35 cellular contexts compared by ENCODE assay signal in genomic region chr12:112782250-112782649, GRCh38. TPM values are rescaled to one million over a fixed set of nuclear protein-coding genes. Genes with fewer than 3 reads are reported as not detected.
DNase-seq lines count a peak whose midpoint lies in the region; ATAC-seq, FAIRE-seq and TF ChIP-seq lines count a peak whose summit lies in the region.
"Had no signal": no experiment of that assay in that cellular context is flagged by ENCODE, and none has a peak within 500 bp of the region (broad histone marks: within the 10 kb centered on the region; RNA-seq: fewer than 3 reads in every experiment).

No MANE protein-coding gene starts in this region.

- no peaks in the 10 kb centered on the region for H3K79me2 ChIP-seq in K562 (ENCODE audit: control insufficient read depth, insufficient read depth, low read length)

- H3K36me3 ChIP-seq in K562 (ENCODE audit: control insufficient read depth, insufficient read depth, low read length): no peaks in the 10 kb centered on the region
- H3K36me3 ChIP-seq: BE2C; BLaER1; BLaER1 treated with 17β-estradiol and CSF1 and Interleukin-3, amounts not matched to agents 10 nM and 100 nM had no signal

- no peak for DNase-seq in A549 (ENCODE audit: low read depth in 1 of 2, low spot score in 1 of 2)
- DNase-seq in K562 (ENCODE audit: extremely low read depth in 1 of 4, low spot score in 3 of 4): no peak
- DNase-seq in SIG-M5 treated with dmso at 0.1 percent for 504 hours (lab: John Stamatoyannopoulos, UW; ENCODE audit: unreplicated experiment): no peak
- DNase-seq in activated CD8-positive, alpha-beta memory T cell treated with anti-CD3 and anti-CD28 coated beads for 24 hours: no peak
- DNase-seq: 8988T; ACHN; AML-193; BE2C; C1 segment of cervical spinal cord; Caco-2; Calu3; CD4-positive, alpha-beta memory T cell; CD4-positive, alpha-beta T cell; CD4-positive, CD25-positive, alpha-beta regulatory T cell; CD8-positive, alpha-beta memory T cell; CD8-positive, alpha-beta T cell; COR-L47; DMS 273 treated with DMSO at 0.1 percent for 48 hours; DMS153; DMS53; DMS79; DMS79 treated with DMSO at 0.1 percent for 48 hours; DND-41; EL had no signal

- no peak for ATAC-seq in A549
- ATAC-seq in K562: no peak
- ATAC-seq: CD8-positive, alpha-beta T cell had no signal

- no TSS peak for BruUV-seq in K562 (replicated peaks; lab: Mats Ljungman, UMichigan)

- no peak overlapping the region for H3K9ac ChIP-seq in K562 (ENCODE audit: insufficient read depth in 1 of 2, low read depth in 2 of 2, low read length in 2 of 2)
- H3K9ac ChIP-seq: BLaER1; BLaER1 treated with 17β-estradiol and CSF1 and Interleukin-3, amounts not matched to agents 10 nM and 100 nM had no signal

- H3K27ac ChIP-seq in A549 (no peak overlapping the region), K562 (ENCODE audit: extremely low read depth, low read depth, low read length) (no peak overlapping the region)
- H3K27ac ChIP-seq: 22Rv1; BLaER1; BLaER1 treated with 17β-estradiol and CSF1 and Interleukin-3, amounts not matched to agents 10 nM and 100 nM; C4-2B had no signal

- H4K20me1 ChIP-seq in K562 (replicated peaks; ENCODE audit: control insufficient read depth, insufficient read depth, low read length): no peaks in the 10 kb centered on the region; the same call in 1 of the 2 replicates
- H4K20me1 ChIP-seq: BLaER1; BLaER1 treated with 17β-estradiol and CSF1 and Interleukin-3, amounts not matched to agents 10 nM and 100 nM had no signal

- H3K4me3 ChIP-seq in A549: no peak overlapping the region
- no peak overlapping the region for H3K4me3 ChIP-seq in K562
- H3K4me3 ChIP-seq: BLaER1; BLaER1 treated with 17β-estradiol and CSF1 and Interleukin-3, amounts not matched to agents 10 nM and 100 nM had no signal

- TF ChIP-seq POLR2A in A549 (IDR thresholded peaks at IDR 0.05; ENCODE audit: low read length) (no peak), K562 (conservative IDR thresholded peaks at IDR 0.05) (no peak)

- no peak for FAIRE-seq in A549 (lab: Jason Lieb, UNC)
- FAIRE-seq in K562 (lab: Jason Lieb, UNC): no peak
- FAIRE-seq: A204.1, D721Med had no signal

- H3K9me1 ChIP-seq in K562 (ENCODE audit: control insufficient read depth, insufficient read depth, low read length): no peaks in the 10 kb centered on the region

- intact Hi-C loops in K562 (cut with micrococcal nuclease): no loop called here

- no peak overlapping the region for H3K4me2 ChIP-seq in A549
- no peak overlapping the region for H3K4me2 ChIP-seq in K562 (ENCODE audit: insufficient read depth, low read length)
- H3K4me2 ChIP-seq: BLaER1; BLaER1 treated with 17β-estradiol and CSF1 and Interleukin-3, amounts not matched to agents 10 nM and 100 nM had no signal

- no peaks in the 10 kb centered on the region; a peak in 1 of 5 replicates for H3K27me3 ChIP-seq in K562 (ENCODE audit: control insufficient read depth in 2 of 2, insufficient read depth in 2 of 2, low read length in 2 of 2)
- H3K27me3 ChIP-seq: BE2C; BLaER1; BLaER1 treated with 17β-estradiol and CSF1 and Interleukin-3, amounts not matched to agents 10 nM and 100 nM had no signal

- POLR2A ChIA-PET in A549 (lab: Yijun Ruan, JAX): no interaction called here
- POLR2A ChIA-PET in K562 (lab: Yijun Ruan, JAX): interaction anchor here (1.2 kb wide), 1 partner anchor 8 kb away, joined by 3 read pairs; no protein-coding TSS in a partner anchor

- no peaks in the 10 kb centered on the region for H3K4me1 ChIP-seq in A549
- H3K4me1 ChIP-seq in K562 (replicated peaks in 1 of 2; ENCODE audit: control insufficient read depth in 2 of 2, insufficient read depth in 2 of 2, low read length in 2 of 2): no peaks in the 10 kb centered on the region
- H3K4me1 ChIP-seq: BE2C; BLaER1; BLaER1 treated with 17β-estradiol and CSF1 and Interleukin-3, amounts not matched to agents 10 nM and 100 nM; Caco-2 had no signal

- H2AFZ ChIP-seq in K562 (ENCODE audit: low read depth, low read length): no peak overlapping the region

- 0 out of 3 replicates have a peak, but pooled peaks cover 2% of the 10 kb centered on the region for H3K9me3 ChIP-seq in A549
- no peaks in the 10 kb centered on the region for H3K9me3 ChIP-seq in K562 (replicated peaks; ENCODE audit: control insufficient read depth, insufficient read depth, low read depth, low read length)
- H3K9me3 ChIP-seq: BE2C; BLaER1; BLaER1 treated with 17β-estradiol and CSF1 and Interleukin-3, amounts not matched to agents 10 nM and 100 nM; Caco-2 had no signal

- WGBS in A549 (ENCODE audit: missing lambda C conversion rate): 32% methylated on average over 2 of the region's 2 CpGs
- 5% methylated on average over 2 of the region's 2 CpGs for WGBS in K562 (ENCODE audit: insufficient coverage, low coverage, missing lambda C conversion rate)

- CTCF ChIA-PET in A549 (lab: Yijun Ruan, JAX) (interaction anchor here (1.1 to 1.6 kb wide), 3 partner anchors 12 to 73 kb away, joined by 3 to 5 read pairs (median 4); no protein-coding TSS in a partner anchor), K562 (lab: Yijun Ruan, JAX; ENCODE audit: low intra/inter-chr PET ratio) (no interaction called here)

- in situ Hi-C loops in K562 (cut with MboI): no loop called here

- TF ChIP-seq EP300 in A549 (IDR thresholded peaks at IDR 0.05) (no peak), K562 (IDR thresholded peaks at IDR 0.05; ENCODE audit: low read length) (no peak)

- TF ChIP-seq CTCF in A549 (IDR thresholded peaks at IDR 0.05) (no peak), K562 (IDR thresholded peaks at IDR 0.05 in 2 of 3, conservative IDR thresholded peaks at IDR 0.05 in 1 of 3; ENCODE audit: insufficient read depth in 2 of 3, low read depth in 1 of 3, low read length in 3 of 3) (no peak)

- TF ChIP-seq RAD21 in A549 (conservative IDR thresholded peaks at IDR 0.05 in 1 of 2, IDR thresholded peaks at IDR 0.05 in 1 of 2) (no peak), K562 (CRISPR knock-in tag; conservative IDR thresholded peaks at IDR 0.05 in 1 of 2, IDR thresholded peaks at IDR 0.05 in 1 of 2) (no peak)

TF ChIP-seq in A549, 52 proteins besides CTCF, POLR2A, EP300 and RAD21:
- TF ChIP-seq HOXA7 (CRISPR knock-in tag; IDR thresholded peaks at IDR 0.05) (no peak), ZFP36 (IDR thresholded peaks at IDR 0.05; ENCODE audit: borderline replicate concordance, partially characterized antibody) (peak; percentile 68)

TF ChIP-seq in K562, 482 proteins besides CTCF, POLR2A, EP300 and RAD21:
- TF ChIP-seq SPI1 (IDR thresholded peaks at IDR 0.05; ENCODE audit: borderline replicate concordance, low read depth, low read length) (no peak), ZBTB17 (CRISPR knock-in tag; IDR thresholded peaks at IDR 0.05) (no peak), ZFP36 (IDR thresholded peaks at IDR 0.05; ENCODE audit: low read depth, low read length, partially characterized antibody) (peak; percentile 90), CTBP1 (IDR thresholded peaks at IDR 0.05; ENCODE audit: borderline replicate concordance) (no peak), RBM25 (IDR thresholded peaks at IDR 0.05; ENCODE audit: low read depth, low read length, severe bottlenecking) (peak; percentile 82), FOXA1 (IDR thresholded peaks at IDR 0.05; ENCODE audit: borderline replicate concordance) (no peak), ZNF79 (CRISPR knock-in tag; IDR thresholded peaks at IDR 0.05; ENCODE audit: low read depth) (no peak), HNRNPH1 (optimal IDR thresholded peaks at IDR 0.05; ENCODE audit: low read depth, low read length) (no peak), ZNF512 (tag; IDR thresholded peaks at IDR 0.05) (no peak), GABPB2 (CRISPR knock-in tag; conservative IDR thresholded peaks at IDR 0.05) (no peak), BCOR (IDR thresholded peaks at IDR 0.05) (peak; percentile 54; the same call in 1 of the 2 replicates), ZNF175 (CRISPR knock-in tag; IDR thresholded peaks at IDR 0.05; ENCODE audit: low read depth) (no peak), ZNF217 (CRISPR knock-in tag; IDR thresholded peaks at IDR 0.05) (no peak)

RNA-seq across cellular contexts. Expression of gene RPH3A, which starts 9.3 kb away (rescaled TPM):
- polyA plus RNA-seq in A549 (2011; rRNA removed): 0.22 and 0.31 TPM in 2 replicates
- polyA plus RNA-seq in A549 (2012; cell fraction: cytosol; rRNA removed): 0.05 and 0.06 TPM in 2 replicates
- 0.10 and 0.27 TPM in 2 replicates for polyA plus RNA-seq in A549 (2012; cell fraction: nucleus; rRNA removed)
- 0.21 to 0.36 TPM (median 0.27 TPM) in 3 replicates for polyA plus RNA-seq in A549 (2017; fragmentation: RNase III; extraction: RNeasy Plus Mini Kit Qiagen cat#74134 plus additional on column Dnase treatment)
- polyA minus RNA-seq in A549 (2011; rRNA and poly(A)+ RNA removed): 0.29 TPM in 1 of 2 replicates, not detected in the other
- not detected in 2 replicates for total RNA-seq in K562 (2011; cell fraction: chromatin; rRNA removed; ENCODE audit: low replicate concordance)
- total RNA-seq in K562 (2011; cell fraction: nucleolus; rRNA removed): not detected in 2 replicates
- total RNA-seq in K562 (2011; cell fraction: nucleoplasm; rRNA removed): not detected in 2 replicates
- not detected in 2 replicates for total RNA-seq in K562 (2014; rRNA removed)
- total RNA-seq in K562 (2014; rRNA removed; fragmentation: Illumina TruSeq; extraction: Trizol): not detected in 2 replicates
- total RNA-seq in K562 (2015; rRNA removed; fragmentation: Illumina TruSeq; extraction: Trizol): not detected in 2 replicates
- not detected in 2 replicates for total RNA-seq in K562 (2021)
- not detected in 2 replicates for polyA plus RNA-seq in K562 (2011; rRNA removed)
- polyA plus RNA-seq in K562 (2011; cell fraction: cytosol; rRNA removed): not detected in 2 replicates
- not detected in 2 replicates for polyA plus RNA-seq in K562 (2011; cell fraction: nucleus; rRNA removed)
- polyA plus RNA-seq in K562 (2012): 0.18 TPM in 1 of 2 replicates, not detected in the other
- polyA plus RNA-seq in K562 (2014; fragmentation: Illumina TruSeq; extraction: Trizol): 0.04 TPM in 1 of 2 replicates, not detected in the other
- polyA plus RNA-seq in K562 (2014; fragmentation: Nextera tagmentation; extraction: Ambion mirVana): under 1 TPM in 1 of 2 experiments, not detected in 1; 0.07 TPM
- not detected in 2 replicates for polyA plus RNA-seq in K562 (2014; rRNA removed)
- polyA minus RNA-seq in K562 (2011; rRNA and poly(A)+ RNA removed): not detected in 2 replicates
- not detected in 2 replicates for polyA minus RNA-seq in K562 (2011; cell fraction: cytosol; rRNA and poly(A)+ RNA removed)
- polyA minus RNA-seq in K562 (2011; cell fraction: nucleus; rRNA and poly(A)+ RNA removed): not detected in 2 replicates
- total RNA-seq: A172; B cell; Caco-2; Calu3; CD4-positive, alpha-beta memory T cell; CD4-positive, alpha-beta T cell; CD4-positive, CD25-positive, alpha-beta regulatory T cell; CD8-positive, alpha-beta memory T cell; CD8-positive, alpha-beta T cell; Daoy had no signal
- polyA plus RNA-seq: AG04450; BJ; CD4-positive, alpha-beta memory T cell; CD4-positive, CD25-positive, alpha-beta regulatory T cell; CD8-positive, alpha-beta memory T cell had no signal

Comparison
In these comparisons a context has a peak if more than half of its experiments do, and no peak if none do; other contexts are left out.
1. Of the 35 proteins assayed by ChIP-seq in both K562 and A549: peak only in K562: none; only in A549: none; in both: ZFP36; in neither: 34.